In genomic region chr1:41500378-41500777, GRCh38 we compare ENCODE assay signal across 10 cellular contexts. TPM values are rescaled to one million over a fixed set of nuclear protein-coding genes. Genes with fewer than 3 reads are reported as not detected.
DNase-seq lines count a peak whose midpoint lies in the region; ATAC-seq and TF ChIP-seq lines count a peak whose summit lies in the region.
"Had no signal": no experiment of that assay in that cellular context is flagged by ENCODE, and none has a peak within 500 bp of the region (broad histone marks: within the 10 kb centered on the region; RNA-seq: fewer than 3 reads in every experiment).

No MANE protein-coding gene starts in this region.

- no peaks in the 10 kb centered on the region for H3K36me3 ChIP-seq in mesodermal cell (ENCODE audit: control insufficient read depth, insufficient read depth, low read length)
- no peaks in the 10 kb centered on the region for H3K36me3 ChIP-seq in upper lobe of right lung
- H3K36me3 ChIP-seq in naive thymus-derived CD4-positive, alpha-beta T cell (ENCODE audit: control insufficient read depth in 2 of 3, insufficient read depth in 3 of 3, low read length in 3 of 3): no peaks in the 10 kb centered on the region

- H3K27ac ChIP-seq in mesodermal cell (ENCODE audit: low read depth, low read length, severe bottlenecking): peak overlapping the region; percentile 36
- peak overlapping the region; percentile 69 for H3K27ac ChIP-seq in upper lobe of right lung
- H3K27ac ChIP-seq in naive thymus-derived CD4-positive, alpha-beta T cell (ENCODE audit: low read depth, low read length): no peak overlapping the region

- peaks cover 62% of the 10 kb centered on the region for H3K4me1 Mint-ChIP-seq in chondrocyte (ENCODE audit: low read depth)
- peaks cover 0 to 13% (median 1%) of the 10 kb centered on the region in 7 donors for H3K4me1 Mint-ChIP-seq in naive thymus-derived CD4-positive, alpha-beta T cell

- no peaks in the 10 kb centered on the region for H3K36me3 Mint-ChIP-seq in chondrocyte (ENCODE audit: low read depth)
- H3K36me3 Mint-ChIP-seq in naive thymus-derived CD4-positive, alpha-beta T cell: no peaks in the 10 kb centered on the region

- H3K9me3 ChIP-seq in mesodermal cell (ENCODE audit: control insufficient read depth, low read length) (no peaks in the 10 kb centered on the region), upper lobe of right lung (no peaks in the 10 kb centered on the region)
- no peaks in the 10 kb centered on the region for H3K9me3 ChIP-seq in naive thymus-derived CD4-positive, alpha-beta T cell (ENCODE audit: control insufficient read depth in 2 of 3, low read length in 3 of 3)

- intact Hi-C loops in upper lobe of right lung (cut with DNase I): no loop called here
- intact Hi-C loops in naive thymus-derived CD4-positive, alpha-beta T cell (cut with micrococcal nuclease): no loop called here

- DNase-seq in DMS153 (lab: John Stamatoyannopoulos, UW): peak; percentile 48
- no peak for DNase-seq in DMS153 treated with DMSO at 0.1 percent for 48 hours (lab: John Stamatoyannopoulos, UW; ENCODE audit: unreplicated experiment)
- no peak for DNase-seq in chondrocyte (ENCODE audit: low spot score)
- DNase-seq in upper lobe of right lung: peak; percentile 94
- no peak for DNase-seq in naive thymus-derived CD4-positive, alpha-beta T cell
- DNase-seq: T-helper 2 cell had no signal

- ATAC-seq in upper lobe of right lung (peak; percentile 78), GM18502 (IDR thresholded peaks at IDR 0.05; ENCODE audit: poor library complexity, unreplicated experiment) (no peak), HG02973 (IDR thresholded peaks at IDR 0.05; ENCODE audit: unreplicated experiment) (no peak)
- no peak for ATAC-seq in naive thymus-derived CD4-positive, alpha-beta T cell

- no peak overlapping the region for H3K4me3 Mint-ChIP-seq in chondrocyte (ENCODE audit: unreplicated experiment)
- no peak overlapping the region for H3K4me3 Mint-ChIP-seq in naive thymus-derived CD4-positive, alpha-beta T cell

- H3K27ac Mint-ChIP-seq in chondrocyte (ENCODE audit: unreplicated experiment): peak overlapping the region; percentile 81
- H3K27ac Mint-ChIP-seq in naive thymus-derived CD4-positive, alpha-beta T cell: no peak overlapping the region

- TF ChIP-seq CTCF in chondrocyte (IDR thresholded peaks at IDR 0.05): no peak
- TF ChIP-seq CTCF in upper lobe of right lung (IDR thresholded peaks at IDR 0.05): no peak

- CTCF ChIA-PET in naive thymus-derived CD4-positive, alpha-beta T cell (lab: Charles Lee): no interaction called here

- POLR2A ChIA-PET in naive thymus-derived CD4-positive, alpha-beta T cell (lab: Charles Lee): no interaction called here

- no peaks in the 10 kb centered on the region for H3K27me3 ChIP-seq in upper lobe of right lung
- H3K27me3 ChIP-seq in naive thymus-derived CD4-positive, alpha-beta T cell (ENCODE audit: control insufficient read depth in 2 of 2, insufficient read depth in 2 of 2, low read length in 2 of 2): no peaks in the 10 kb centered on the region

- H3K4me1 ChIP-seq in mesodermal cell (ENCODE audit: control insufficient read depth, insufficient read depth, low read length, poor library complexity, severe bottlenecking): peaks cover 28% of the 10 kb centered on the region
- peaks cover 44% of the 10 kb centered on the region for H3K4me1 ChIP-seq in upper lobe of right lung
- H3K4me1 ChIP-seq in naive thymus-derived CD4-positive, alpha-beta T cell (ENCODE audit: control insufficient read depth in 2 of 2, insufficient read depth in 2 of 2, low read length in 2 of 2): peaks cover 0 to 4% of the 10 kb centered on the region in 2 donors

- no peaks in the 10 kb centered on the region for H3K9me3 Mint-ChIP-seq in chondrocyte (ENCODE audit: low read depth)
- no peaks in the 10 kb centered on the region for H3K9me3 Mint-ChIP-seq in naive thymus-derived CD4-positive, alpha-beta T cell

- H3K4me3 ChIP-seq in mesodermal cell (ENCODE audit: extremely low read depth, insufficient read depth, low read length, poor library complexity, severe bottlenecking) (no peak overlapping the region), upper lobe of right lung (no peak overlapping the region)
- H3K4me3 ChIP-seq in naive thymus-derived CD4-positive, alpha-beta T cell (ENCODE audit: low read length): no peak overlapping the region

- H3K27me3 Mint-ChIP-seq in chondrocyte (ENCODE audit: low read depth): no peaks in the 10 kb centered on the region
- peaks cover 3 to 12% (median 9%) of the 10 kb centered on the region in 5 donors for H3K27me3 Mint-ChIP-seq in naive thymus-derived CD4-positive, alpha-beta T cell

- 90 to 99% methylated on average over 9 to 10 of the region's 10 CpGs for WGBS in mesodermal cell (ENCODE audit: insufficient coverage in 2 of 2), 2 experiments

RNA-seq across cellular contexts. Expression of gene EDN2, which starts 15.9 kb away (rescaled TPM):
- total RNA-seq in chondrocyte: 0.38 to 4.2 TPM (median 0.80 TPM) in 3 replicates
- polyA plus RNA-seq in mesodermal cell (2013, experiment 1 of 2): not detected
- not detected for polyA plus RNA-seq in mesodermal cell (2013, experiment 2 of 2)
- total RNA-seq in upper lobe of right lung: not detected
- not detected for total RNA-seq in naive thymus-derived CD4-positive, alpha-beta T cell
- not detected for polyA plus RNA-seq in naive thymus-derived CD4-positive, alpha-beta T cell
- total RNA-seq: posterior vena cava had no signal

Comparison
In these comparisons a context has a peak if more than half of its experiments do, and no peak if none do; other contexts are left out.
1. DNase-seq: peak in DMS153 (single experiment) and upper lobe of right lung (single experiment); none in DMS153 treated with DMSO at 0.1 percent for 48 hours (single experiment), chondrocyte (single experiment) and naive thymus-derived CD4-positive, alpha-beta T cell (0 of 9).